8 cellular contexts compared by ENCODE assay signal in genomic region chr16:68529608-68529930, GRCh38. TPM values are rescaled to one million over a fixed set of nuclear protein-coding genes. Genes with fewer than 3 reads are reported as not detected.
A peak's percentile ranks its signal among the peaks of the same experiment; 100 is the strongest.
DNase-seq lines count a peak whose midpoint lies in the region; ATAC-seq, FAIRE-seq and TF ChIP-seq lines count a peak whose summit lies in the region.

No MANE protein-coding gene starts in this region.

- WGBS in A549 (ENCODE audit: missing lambda C conversion rate) = 18% methylated on average over 13 of the region's 13 CpGs

- TF ChIP-seq CTCF in A549 (IDR thresholded peaks at IDR 0.05) = no peak
- TF ChIP-seq CTCF in GM23338 (conservative IDR thresholded peaks at IDR 0.05; ENCODE audit: low read depth in 2 of 2) = no peak
- no peak for TF ChIP-seq CTCF in VCaP (conservative IDR thresholded peaks at IDR 0.05)
- no peak for TF ChIP-seq CTCF in right atrium auricular region (IDR thresholded peaks at IDR 0.05)

- H3K9me3 Mint-ChIP-seq in GM23338 = peaks cover 28% of the 10 kb centered on the region
- peaks cover 2 to 8% of the 10 kb centered on the region in 2 donors for H3K9me3 Mint-ChIP-seq in stimulated activated naive B cell treated with anti-CD40 and anti-IgM and Interleukin-4, amounts not matched to agents 10 μg/mL and 1 μg/mL and 100 μg/mL, for 72 hours

- H3K27me3 ChIP-seq in GM23338 (ENCODE audit: insufficient read depth) (peaks cover 23% of the 10 kb centered on the region), right atrium auricular region (no peaks in the 10 kb centered on the region)

- TF ChIP-seq RAD21 in A549 (conservative IDR thresholded peaks at IDR 0.05 in 1 of 2, IDR thresholded peaks at IDR 0.05 in 1 of 2) = no peak

- peak overlapping the region; percentile 82 for H3K4me2 ChIP-seq in A549
- H3K4me2 ChIP-seq in GM23338 = peak overlapping the region; percentile 78

- peaks cover 13% of the 10 kb centered on the region for H3K4me1 Mint-ChIP-seq in GM23338
- H3K4me1 Mint-ChIP-seq in stimulated activated naive B cell treated with anti-CD40 and anti-IgM and Interleukin-4, amounts not matched to agents 10 μg/mL and 1 μg/mL and 100 μg/mL, for 72 hours = peaks cover 15 to 27% of the 10 kb centered on the region in 2 donors

- H3K9me3 ChIP-seq in A549 (peaks cover 15% of the 10 kb centered on the region), right atrium auricular region (no peaks in the 10 kb centered on the region)

- TF ChIP-seq POLR2A in A549 (IDR thresholded peaks at IDR 0.05; ENCODE audit: low read length) = no peak

- H3K9me2 ChIP-seq in GM23338 (ENCODE audit: insufficient read depth) = no peaks in the 10 kb centered on the region

- peak overlapping the region; percentile 86 for H3K4me3 Mint-ChIP-seq in GM23338
- H3K4me3 Mint-ChIP-seq in stimulated activated naive B cell treated with anti-CD40 and anti-IgM and Interleukin-4, amounts not matched to agents 10 μg/mL and 1 μg/mL and 100 μg/mL, for 72 hours = peak overlapping the region; percentile 90 to 92

- H3F3A ChIP-seq in GM23338 (replicated peaks; ENCODE audit: low read depth) = 0 out of 2 replicates have a peak, but pooled peaks cover 2% of the 10 kb centered on the region

- POLR2A ChIA-PET in A549 (lab: Yijun Ruan, JAX) = no interaction called here

- ATAC-seq in A549 (peak; percentile 67 to 68), GM23338 (peak; percentile 36)
- ATAC-seq in stimulated activated naive B cell treated with anti-CD40 and anti-IgM and Interleukin-4, amounts not matched to agents 10 μg/mL and 1 μg/mL and 100 μg/mL, for 72 hours (replicated peaks) = peak; percentile 22 to 28

- no peak for FAIRE-seq in A549 (lab: Jason Lieb, UNC)

- no peaks in the 10 kb centered on the region for H3K79me2 ChIP-seq in GM23338 (replicated peaks; ENCODE audit: insufficient read depth)

- no peak overlapping the region for H3K27ac Mint-ChIP-seq in GM23338
- peak overlapping the region; percentile 59 for H3K27ac Mint-ChIP-seq in stimulated activated naive B cell treated with anti-CD40 and anti-IgM and Interleukin-4, amounts not matched to agents 10 μg/mL and 1 μg/mL and 100 μg/mL, for 72 hours

- no peaks in the 10 kb centered on the region for H4K20me1 ChIP-seq in GM23338 (replicated peaks; ENCODE audit: insufficient read depth)

- H3K27me3 Mint-ChIP-seq in GM23338 (ENCODE audit: insufficient read depth, low read depth, poor library complexity) = peaks cover 33% of the 10 kb centered on the region
- peaks cover 0 to 7% of the 10 kb centered on the region in 2 donors for H3K27me3 Mint-ChIP-seq in stimulated activated naive B cell treated with anti-CD40 and anti-IgM and Interleukin-4, amounts not matched to agents 10 μg/mL and 1 μg/mL and 100 μg/mL, for 72 hours

- peak overlapping the region; percentile 99 for H2AFZ ChIP-seq in GM23338

- H3K27ac ChIP-seq in A549 (peak overlapping the region; percentile 80 to 92; a peak in 5 of 6 replicates), GM23338 (ENCODE audit: low read depth) (no peak overlapping the region), VCaP (peak overlapping the region; percentile 57; the same call in 1 of the 2 replicates), right atrium auricular region (peak overlapping the region in 1 of 2 donors; percentile 23)

- H3K36me3 Mint-ChIP-seq in GM23338 (ENCODE audit: low read depth) = peaks cover 27% of the 10 kb centered on the region
- peaks cover 8 to 13% of the 10 kb centered on the region in 2 donors for H3K36me3 Mint-ChIP-seq in stimulated activated naive B cell treated with anti-CD40 and anti-IgM and Interleukin-4, amounts not matched to agents 10 μg/mL and 1 μg/mL and 100 μg/mL, for 72 hours

- H3K4me3 ChIP-seq in A549 = peak overlapping the region; percentile 85
- peak overlapping the region; percentile 70 for H3K4me3 ChIP-seq in GM23338
- H3K4me3 ChIP-seq in right atrium auricular region = peak overlapping the region; percentile 78 to 85

- H3K4me1 ChIP-seq in A549 = peaks cover 4% of the 10 kb centered on the region; the same call in 1 of the 3 replicates
- H3K4me1 ChIP-seq in GM23338 (ENCODE audit: insufficient read depth) = peaks cover 17% of the 10 kb centered on the region
- H3K4me1 ChIP-seq in right atrium auricular region = peaks cover 0 to 22% of the 10 kb centered on the region in 2 donors

- DNase-seq in A549 (ENCODE audit: low read depth in 1 of 2, low spot score in 1 of 2) = no peak
- DNase-seq in GM23338 (ENCODE audit: low spot score) = no peak
- DNase-seq in right atrium auricular region (ENCODE audit: low spot score) = no peak
- no peak for DNase-seq in stimulated activated naive B cell treated with anti-CD40 and anti-IgM and Interleukin-4, amounts not matched to agents 10 μg/mL and 1 μg/mL and 100 μg/mL, for 72 hours
- no peak for DNase-seq in NCI-H1105 (lab: John Stamatoyannopoulos, UW)
- DNase-seq in NCI-H2029 treated with DMSO at 0.1 percent for 48 hours (lab: John Stamatoyannopoulos, UW) = no peak
- no peak for DNase-seq in AG08395 (ENCODE audit: low spot score)

- H3K36me3 ChIP-seq in GM23338 (ENCODE audit: insufficient read depth) (no peaks in the 10 kb centered on the region), right atrium auricular region (no peaks in the 10 kb centered on the region)

- CTCF ChIA-PET in A549 (lab: Yijun Ruan, JAX) = interaction anchor here (0.5 to 4.2 kb wide), 24 partner anchors 9 to 595 kb away, joined by 3 to 30 read pairs (median 6); partner anchors contain the start of genes TANGO6 and ZFP90

- no peak for TF ChIP-seq EP300 in A549 (IDR thresholded peaks at IDR 0.05)

TF ChIP-seq in A549, 52 proteins besides CTCF, POLR2A, EP300 and RAD21:
- TF ChIP-seq, protein P1, sequence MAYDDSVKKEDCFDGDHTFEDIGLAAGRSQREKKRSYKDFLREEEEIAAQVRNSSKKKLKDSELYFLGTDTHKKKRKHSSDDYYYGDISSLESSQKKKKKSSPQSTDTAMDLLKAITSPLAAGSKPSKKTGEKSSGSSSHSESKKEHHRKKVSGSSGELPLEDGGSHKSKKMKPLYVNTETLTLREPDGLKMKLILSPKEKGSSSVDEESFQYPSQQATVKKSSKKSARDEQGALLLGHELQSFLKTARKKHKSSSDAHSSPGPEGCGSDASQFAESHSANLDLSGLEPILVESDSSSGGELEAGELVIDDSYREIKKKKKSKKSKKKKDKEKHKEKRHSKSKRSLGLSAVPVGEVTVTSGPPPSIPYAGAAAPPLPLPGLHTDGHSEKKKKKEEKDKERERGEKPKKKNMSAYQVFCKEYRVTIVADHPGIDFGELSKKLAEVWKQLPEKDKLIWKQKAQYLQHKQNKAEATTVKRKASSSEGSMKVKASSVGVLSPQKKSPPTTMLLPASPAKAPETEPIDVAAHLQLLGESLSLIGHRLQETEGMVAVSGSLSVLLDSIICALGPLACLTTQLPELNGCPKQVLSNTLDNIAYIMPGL (CRISPR knock-in tag; IDR thresholded peaks at IDR 0.05; ENCODE audit: borderline replicate concordance) = no peak
- TF ChIP-seq MAZ (IDR thresholded peaks at IDR 0.05; ENCODE audit: borderline replicate concordance, low read depth, low read length) = no peak

TF ChIP-seq in GM23338, 12 proteins besides CTCF, POLR2A, EP300 and RAD21 (continues in another document):
- TF ChIP-seq NANOG (IDR thresholded peaks at IDR 0.05; ENCODE audit: borderline replicate concordance) (no peak), REST (IDR thresholded peaks at IDR 0.05; ENCODE audit: unreplicated experiment) (no peak)

RNA-seq across cellular contexts. Expression of gene ZFP90, which starts 9.5 kb away (rescaled TPM):
- polyA plus RNA-seq in A549 (2011; rRNA removed) (21.6 and 31.9 TPM in 2 replicates), A549 (2017; fragmentation: RNase III; extraction: RNeasy Plus Mini Kit Qiagen cat#74134 plus additional on column Dnase treatment) (11.6 to 15.1 TPM (median 13.8 TPM) in 3 replicates), GM23338 (2016; fragmentation: Nextera tagmentation; extraction: Ambion mirVana) (10.0 and 12.8 TPM in 2 replicates)
- 6.0 and 7.6 TPM in 2 replicates for polyA plus RNA-seq in A549 (2012; cell fraction: cytosol; rRNA removed)
- polyA plus RNA-seq in A549 (2012; cell fraction: nucleus; rRNA removed) = 4.5 and 7.9 TPM in 2 replicates
- polyA minus RNA-seq in A549 (2011; rRNA and poly(A)+ RNA removed) = 13.3 and 14.3 TPM in 2 replicates
- total RNA-seq in GM23338 (2014; rRNA removed; shearing (Covaris generic)) = 14.6 and 20.5 TPM in 2 replicates
- 10 to 100 TPM in 1 of 2 donors, 1 to 10 TPM in 1; 9.1 to 20.0 TPM for total RNA-seq in right atrium auricular region
